Comparison of ENCODE assay signal across 8 cellular contexts in genomic region chr9:137087409-137087925, GRCh38. TPM values are rescaled to one million over a fixed set of nuclear protein-coding genes. Genes with fewer than 3 reads are reported as not detected.
DNase-seq lines count a peak whose midpoint lies in the region; ATAC-seq and TF ChIP-seq lines count a peak whose summit lies in the region.

No MANE protein-coding gene starts in this region.

- H3K79me2 ChIP-seq in parathyroid adenoma = no peaks in the 10 kb centered on the region

- POLR2A ChIA-PET in RWPE1 (lab: Yijun Ruan, JAX; ENCODE audit: low non-redundant PET) = interaction anchor here (0.5 to 1.7 kb wide), 6 partner anchors 9 to 139 kb away, joined by 3 to 15 read pairs (median 4); partner anchors contain the start of genes ANAPC2, RNF224, SAPCD2 and SSNA1

- peak overlapping the region; percentile 97 for H3K27ac ChIP-seq in RWPE1
- peak overlapping the region; percentile 89 for H3K27ac ChIP-seq in parathyroid adenoma

- H3K27me3 ChIP-seq in parathyroid adenoma (ENCODE audit: control insufficient read depth, insufficient read depth, low read length) = no peaks in the 10 kb centered on the region

- no peaks in the 10 kb centered on the region for H3K36me3 ChIP-seq in parathyroid adenoma (ENCODE audit: control insufficient read depth, insufficient read depth, low read length)

- DNase-seq in SIG-M5 treated with dmso at 0.1 percent for 504 hours (lab: John Stamatoyannopoulos, UW; ENCODE audit: unreplicated experiment) (peak; percentile 29), SIG-M5 (lab: John Stamatoyannopoulos, UW) (no peak), RWPE1 (ENCODE audit: low spot score) (no peak), epithelial cell of proximal tubule (ENCODE audit: low read depth) (no peak), retina (no peak), GM03348 (ENCODE audit: low spot score) (no peak)

- no peaks in the 10 kb centered on the region for H3K9me3 ChIP-seq in parathyroid adenoma (ENCODE audit: control insufficient read depth, low read length)

- H3K9ac ChIP-seq in parathyroid adenoma = no peak overlapping the region

- CTCF ChIA-PET in RWPE1 (lab: Yijun Ruan, JAX) = interaction anchor here (0.6 to 3.2 kb wide), 4 partner anchors 10 to 41 kb away, joined by 3 to 12 read pairs (median 4); no protein-coding TSS in a partner anchor

- H3K4me3 ChIP-seq in epithelial cell of proximal tubule (ENCODE audit: low read depth, low read length) = peak overlapping the region; percentile 72
- H3K4me3 ChIP-seq in parathyroid adenoma (ENCODE audit: low read depth, low read length) = peak overlapping the region; percentile 76

- no peaks in the 10 kb centered on the region for H3K4me1 ChIP-seq in parathyroid adenoma

- peak overlapping the region; percentile 75 for H3K4me2 ChIP-seq in parathyroid adenoma (ENCODE audit: low read length)

- TF ChIP-seq CTCF in RWPE1 (conservative IDR thresholded peaks at IDR 0.05; ENCODE audit: low read depth) (no peak), epithelial cell of proximal tubule (conservative IDR thresholded peaks at IDR 0.05; ENCODE audit: low read depth, low read length) (no peak), parathyroid adenoma (IDR thresholded peaks at IDR 0.05) (no peak)

- H2AFZ ChIP-seq in parathyroid adenoma = peak overlapping the region; percentile 94

- ATAC-seq in HG03457 (IDR thresholded peaks at IDR 0.05; ENCODE audit: unreplicated experiment) = no peak

RNA-seq across cellular contexts. Expression of gene MAN1B1, which starts 0.7 kb away (rescaled TPM):
- total RNA-seq in epithelial cell of proximal tubule = 46.0 and 74.3 TPM in 2 replicates

RNA-seq across cellular contexts. Expression of gene UAP1L1, which starts 10.2 kb away (rescaled TPM):
- 2.1 and 2.2 TPM in 2 replicates for total RNA-seq in epithelial cell of proximal tubule

RNA-seq across cellular contexts. Expression of gene SAPCD2, which starts 17.1 kb away (rescaled TPM):
- 25.6 and 51.3 TPM in 2 replicates for total RNA-seq in epithelial cell of proximal tubule

RNA-seq across cellular contexts. Expression of gene DPP7, which starts 27.1 kb away (rescaled TPM):
- total RNA-seq in epithelial cell of proximal tubule = 66.9 and 125 TPM in 2 replicates

RNA-seq across cellular contexts. Expression of gene ENTPD2, which starts 33.6 kb away (rescaled TPM):
- 0.87 TPM in 1 of 2 replicates, not detected in the other for total RNA-seq in epithelial cell of proximal tubule
